Comparison of ENCODE assay signal across 22 cellular contexts in the genomic region with DNA sequence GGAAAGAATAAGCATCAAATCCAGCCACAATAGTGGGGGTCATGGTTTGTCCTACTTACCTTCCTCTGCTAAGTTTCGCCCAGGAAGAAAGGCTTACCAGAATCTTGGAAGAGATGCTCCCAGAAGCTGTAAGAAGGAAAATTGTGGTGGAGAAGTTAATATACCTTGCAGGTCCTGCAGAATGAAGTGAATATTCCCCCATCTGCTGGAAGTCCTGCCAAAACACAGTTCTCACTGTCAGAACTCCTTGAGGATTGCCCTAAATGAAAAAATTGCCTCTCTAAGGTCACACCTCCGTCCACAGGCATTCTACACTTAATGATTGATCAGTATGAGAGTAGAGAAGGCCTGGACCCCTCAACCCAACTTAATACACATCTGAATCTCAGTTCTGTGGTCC.
"Had no signal": no experiment of that assay in that cellular context is flagged by ENCODE, and none has a peak within 500 bp of the region (broad histone marks: within the 10 kb centered on the region; RNA-seq: fewer than 3 reads in every experiment).

No MANE protein-coding gene starts in this region.

- H3K27ac ChIP-seq: neutrophil, ovary, right atrium auricular region, sigmoid colon, skin epidermis, testis, tibial nerve had no signal

- H3K36me3 Mint-ChIP-seq: stimulated activated naive B cell treated with anti-CD40 and anti-IgM and Interleukin-4, amounts not matched to agents 10 μg/mL and 1 μg/mL and 100 μg/mL, for 72 hours had no signal

- H3K27me3 Mint-ChIP-seq: dendritic cell treated with granulocyte-macrophage colony-stimulating factor and Interleukin-4, amounts not matched to agents 40 ng/mL and 50 ng/mL, for 4 days; naive thymus-derived CD8-positive, alpha-beta T cell; stimulated activated naive B cell treated with anti-CD40 and anti-IgM and Interleukin-4, amounts not matched to agents 10 μg/mL and 1 μg/mL and 100 μg/mL, for 72 hours; stimulated activated naive CD8-positive, alpha-beta T cell treated with anti-CD3 and anti-CD28 coated beads, Interleukin-15, amount 100 ng/mL, for 72 hours had no signal

- H3K36me3 ChIP-seq: neutrophil, ovary, right atrium auricular region, sigmoid colon, tibial nerve had no signal

- H3K4me3 Mint-ChIP-seq: dendritic cell treated with granulocyte-macrophage colony-stimulating factor and Interleukin-4, amounts not matched to agents 40 ng/mL and 50 ng/mL, for 4 days; naive thymus-derived CD8-positive, alpha-beta T cell; stimulated activated naive B cell treated with anti-CD40 and anti-IgM and Interleukin-4, amounts not matched to agents 10 μg/mL and 1 μg/mL and 100 μg/mL, for 72 hours; stimulated activated naive CD8-positive, alpha-beta T cell treated with anti-CD3 and anti-CD28 coated beads, Interleukin-15, amount 100 ng/mL, for 72 hours had no signal

- H3K27ac Mint-ChIP-seq: dendritic cell treated with granulocyte-macrophage colony-stimulating factor and Interleukin-4, amounts not matched to agents 40 ng/mL and 50 ng/mL, for 4 days; naive thymus-derived CD8-positive, alpha-beta T cell; stimulated activated naive B cell treated with anti-CD40 and anti-IgM and Interleukin-4, amounts not matched to agents 10 μg/mL and 1 μg/mL and 100 μg/mL, for 72 hours; stimulated activated naive CD8-positive, alpha-beta T cell treated with anti-CD3 and anti-CD28 coated beads, Interleukin-15, amount 100 ng/mL, for 72 hours had no signal

- H3K4me1 Mint-ChIP-seq: naive thymus-derived CD8-positive, alpha-beta T cell; stimulated activated naive B cell treated with anti-CD40 and anti-IgM and Interleukin-4, amounts not matched to agents 10 μg/mL and 1 μg/mL and 100 μg/mL, for 72 hours; stimulated activated naive CD8-positive, alpha-beta T cell treated with anti-CD3 and anti-CD28 coated beads, Interleukin-15, amount 100 ng/mL, for 72 hours had no signal

- DNase-seq: foreskin melanocyte; head of caudate nucleus; hypothalamus; islet precursor cell; mammary epithelial cell; mucosa of descending colon; naive thymus-derived CD8-positive, alpha-beta T cell; ovary; sigmoid colon; stimulated activated CD4-positive, alpha-beta T cell treated with anti-CD3 and anti-CD28 coated beads, Interleukin-2, amount 100 ng/mL, for 24 hours; stimulated activated CD4-positive, alpha-beta T cell treated with anti-CD3 and anti-CD28 coated beads, Interleukin-4, amount 100 ng/mL, for 4 hours; stimulated activated naive B cell treated with anti-CD40 and anti-IgM and Interleukin-4, amounts not matched to agents 10 μg/mL and 1 μg/mL and 100 μg/mL, for 72 hours; stimulated activated naive CD8-positive, alpha-beta T cell treated with anti-CD3 and anti-CD28 coated beads, Interleukin-15, amount 100 ng/mL, for 72 hours; testis had no signal

- ATAC-seq: left lobe of liver; mucosa of descending colon; naive thymus-derived CD8-positive, alpha-beta T cell; stimulated activated naive B cell treated with anti-CD40 and anti-IgM and Interleukin-4, amounts not matched to agents 10 μg/mL and 1 μg/mL and 100 μg/mL, for 72 hours; stimulated activated naive CD8-positive, alpha-beta T cell treated with anti-CD3 and anti-CD28 coated beads, Interleukin-15, amount 100 ng/mL, for 72 hours had no signal

- H3K4me3 ChIP-seq: mucosa of descending colon, ovary, right atrium auricular region, sigmoid colon, skin epidermis, testis, tibial nerve had no signal

- H3K4me1 ChIP-seq: right atrium auricular region, sigmoid colon, testis, tibial nerve had no signal

- H3K9me3 ChIP-seq: mucosa of descending colon, neutrophil, ovary, testis had no signal

- H3K27me3 ChIP-seq: neutrophil, ovary, right atrium auricular region, sigmoid colon, testis, tibial nerve had no signal

- FAIRE-seq: colon, endothelial cell of umbilical vein had no signal
